In the genomic region with DNA sequence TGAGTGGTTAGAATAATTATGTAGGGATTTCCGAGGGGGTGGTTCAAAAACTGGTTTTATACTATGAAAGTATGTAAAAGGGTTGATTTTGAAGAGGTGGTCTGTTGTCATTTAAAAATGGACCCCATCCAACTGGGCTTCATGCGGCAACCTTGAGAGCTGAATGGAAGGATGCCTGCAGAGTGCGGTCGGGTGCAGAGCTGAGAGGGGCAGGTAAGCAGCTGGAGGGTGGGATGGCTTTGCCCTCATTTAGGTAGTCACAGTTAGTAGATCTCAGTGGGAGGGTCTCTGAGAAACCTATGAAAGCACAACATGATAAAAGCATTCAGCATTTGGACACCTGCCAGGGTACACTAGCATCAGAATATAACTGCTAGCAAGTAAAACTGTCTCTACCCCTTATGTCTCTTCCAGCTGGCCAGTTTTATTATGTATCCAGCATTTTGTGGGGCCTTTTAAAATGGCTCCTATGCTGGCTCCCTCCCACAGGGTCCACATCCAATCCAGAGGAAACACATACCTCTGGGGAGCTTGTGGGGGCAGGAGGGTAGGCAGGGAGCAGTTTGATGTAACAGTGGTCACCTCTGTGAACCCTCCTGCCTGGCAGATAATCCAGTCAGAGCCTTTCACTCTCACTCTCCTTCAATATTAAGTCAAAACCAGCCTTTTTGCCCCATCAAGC, we compare ENCODE assay signal across 21 cellular contexts.
DNase-seq lines count a peak whose midpoint lies in the region; ATAC-seq and TF ChIP-seq lines count a peak whose summit lies in the region.
"Had no signal": no experiment of that assay in that cellular context is flagged by ENCODE, and none has a peak within 500 bp of the region (broad histone marks: within the 10 kb centered on the region; RNA-seq: fewer than 3 reads in every experiment).

No MANE protein-coding gene starts in this region.

- no peaks in the 10 kb centered on the region for H3K27me3 Mint-ChIP-seq in WTC11 (ENCODE audit: low read depth)
- H3K27me3 Mint-ChIP-seq: T-helper 17 cell had no signal

- H3K4me1 Mint-ChIP-seq in WTC11, result peaks cover 22% of the 10 kb centered on the region
- H3K4me1 Mint-ChIP-seq: T-helper 17 cell had no signal

- no peaks in the 10 kb centered on the region for H3K36me3 Mint-ChIP-seq in WTC11

- no peak overlapping the region for H3K23ac ChIP-seq in IMR-90 (ENCODE audit: low read depth, low read length)

- CTCF ChIA-PET in IMR-90 (lab: Yijun Ruan, JAX), result no interaction called here
- CTCF ChIA-PET in WTC11 (lab: Charles Lee), result interaction anchor here (1.6 kb wide), 1 partner anchor 231 kb away, joined by 3 read pairs; no protein-coding TSS in a partner anchor

- TF ChIP-seq RAD21 in IMR-90 (IDR thresholded peaks at IDR 0.05; ENCODE audit: low read length), result no peak

- no peak overlapping the region for H2BK15ac ChIP-seq in IMR-90 (ENCODE audit: low read depth, low read length)

- WGBS in IMR-90 (ENCODE audit: extremely low coverage in 2 of 2, insufficient read length in 1 of 2), 2 experiments, result 100% methylated on average over 1 of the region's 4 CpGs

- H3K9me3 Mint-ChIP-seq in WTC11, result 0 out of 2 replicates have a peak, but pooled peaks cover 3% of the 10 kb centered on the region

- intact Hi-C loops in IMR-90 (cut with micrococcal nuclease), result no loop called here

- H3K4me2 ChIP-seq in IMR-90 (ENCODE audit: low read depth, low read length), result peak overlapping the region; percentile 36

- no peak overlapping the region for H3K4me3 ChIP-seq in IMR-90 (ENCODE audit: insufficient read depth, low read depth, low read length)
- H3K4me3 ChIP-seq: thoracic aorta had no signal

- peak overlapping the region; percentile 37; the same call in 1 of the 2 replicates for H3K18ac ChIP-seq in IMR-90 (ENCODE audit: low read depth, low read length)

- H3K9me3 ChIP-seq in IMR-90 (ENCODE audit: control insufficient read depth, insufficient read depth, low read length), result no peaks in the 10 kb centered on the region
- H3K9me3 ChIP-seq: BE2C, thoracic aorta had no signal

- in situ Hi-C loops in G401 (cut with HindIII; ENCODE audit: low sequenced_read_pairs) (no loop called here), IMR-90 (cut with MboI; ENCODE audit: low sequenced_read_pairs) (no loop called here)

- dilution Hi-C loops in IMR-90 (cut with HindIII; ENCODE audit: low sequenced_read_pairs, unreplicated experiment), result no loop called here

- ATAC-seq in IMR-90 (ENCODE audit: low read depth), result peak; percentile 21
- ATAC-seq in WTC11, result peak; percentile 74
- ATAC-seq in HG03520 (IDR thresholded peaks at IDR 0.05; ENCODE audit: unreplicated experiment), result no peak
- no peak for ATAC-seq in HG02588 (IDR thresholded peaks at IDR 0.05; ENCODE audit: unreplicated experiment)
- ATAC-seq: T-helper 17 cell had no signal

- peak overlapping the region; percentile 37 for H3K27ac Mint-ChIP-seq in WTC11
- H3K27ac Mint-ChIP-seq: T-helper 17 cell had no signal

- POLR2A ChIA-PET in IMR-90 (lab: Charles Lee; ENCODE audit: unreplicated experiment) (no interaction called here), WTC11 (lab: Charles Lee) (no interaction called here)

- peak overlapping the region; percentile 37 for H2AK9ac ChIP-seq in IMR-90 (replicated peaks; ENCODE audit: low read depth, low read length, poor library complexity)

- no peak overlapping the region for H3K9ac ChIP-seq in IMR-90 (ENCODE audit: low read depth, low read length)

- no TSS peak for BruUV-seq in IMR-90 (replicated peaks; lab: Mats Ljungman, UMichigan)

- H3K36me3 ChIP-seq in IMR-90 (ENCODE audit: control insufficient read depth, insufficient read depth, low read length), result no peaks in the 10 kb centered on the region
- H3K36me3 ChIP-seq: BE2C, thoracic aorta, WERI-Rb-1 had no signal

- H2BK20ac ChIP-seq in IMR-90 (ENCODE audit: low read depth, low read length), result peak overlapping the region; percentile 82

- TF ChIP-seq CTCF in IMR-90 (conservative IDR thresholded peaks at IDR 0.05; ENCODE audit: low read depth, low read length) (no peak), WTC11 (IDR thresholded peaks at IDR 0.05) (no peak)

- H2AK5ac ChIP-seq in IMR-90 (ENCODE audit: low read depth, low read length), result no peak overlapping the region

- H2BK5ac ChIP-seq in IMR-90 (ENCODE audit: low read depth, low read length, poor library complexity, severe bottlenecking), result no peak overlapping the region

- H4K20me1 ChIP-seq in IMR-90 (ENCODE audit: insufficient read depth, low read length), result no peaks in the 10 kb centered on the region

- DNase-seq in G401 (ENCODE audit: low spot score), result peak; percentile 55
- peak; percentile 18 for DNase-seq in IMR-90
- DNase-seq in WTC11 (ENCODE audit: low spot score), result no peak
- DNase-seq in left kidney (ENCODE audit: low read depth, low spot score), result peak; percentile 9
- DNase-seq in T-helper 9 cell, result no peak
- DNase-seq in DMS114 treated with DMSO at 0.1 percent for 48 hours (lab: John Stamatoyannopoulos, UW; ENCODE audit: unreplicated experiment), result no peak
- DNase-seq: activated CD4-positive, alpha-beta T cell treated with anti-CD3 and anti-CD28 coated beads, Interleukin-2, amount 50 U/mL, for 48 hours; activated naive CD4-positive, alpha-beta T cell treated with Interleukin-2 at 50 U/mL for 16 hours; activated T-cell treated with anti-CD3 and anti-CD28 coated beads for 4 hours; BE2C; cortex of kidney; hypothalamus; midbrain; SHP77 treated with DMSO at 0.1 percent for 48 hours; stimulated activated CD4-positive, alpha-beta T cell treated with anti-CD3 and anti-CD28 coated beads, Interleukin-12 subunit alpha, Interleukin-12 subunit beta, amount 100 ng/mL, for 4 hours; T-helper 17 cell; WERI-Rb-1 had no signal

- no peak overlapping the region; the same call in 1 of the 2 replicates for H4K91ac ChIP-seq in IMR-90 (ENCODE audit: insufficient read depth, low read depth, low read length)

- H3K27me3 ChIP-seq in IMR-90 (ENCODE audit: control insufficient read depth, insufficient read depth, low read length), result no peaks in the 10 kb centered on the region
- H3K27me3 ChIP-seq: BE2C had no signal

- H3K27ac ChIP-seq in IMR-90 (ENCODE audit: insufficient read depth, low read length), result no peak overlapping the region
- H3K27ac ChIP-seq: thoracic aorta, WERI-Rb-1 had no signal

- no peak overlapping the region for H3K56ac ChIP-seq in IMR-90 (ENCODE audit: extremely low read depth, insufficient read depth, low read length)

- H4K8ac ChIP-seq in IMR-90 (ENCODE audit: low read depth in 2 of 2, low read length in 2 of 2), result 0 out of 4 replicates have a peak overlapping the region, but pooled peaks of 1 of the 2 experiments have one; percentile 40

- peaks cover 4% of the 10 kb centered on the region for H3K4me1 ChIP-seq in IMR-90 (ENCODE audit: control insufficient read depth, insufficient read depth, low read length)

- peak overlapping the region; percentile 48; the same call in 1 of the 2 replicates for H3K4ac ChIP-seq in IMR-90 (ENCODE audit: low read depth, low read length)

- H4K5ac ChIP-seq in IMR-90 (ENCODE audit: low read depth, low read length), result peak overlapping the region; percentile 51; the same call in 1 of the 2 replicates

- no peaks in the 10 kb centered on the region for H3K79me1 ChIP-seq in IMR-90 (ENCODE audit: low read depth in 1 of 2, low read length in 2 of 2)

- no peaks in the 10 kb centered on the region for H3K9me1 ChIP-seq in IMR-90 (ENCODE audit: insufficient read depth, low read length)

- no peak overlapping the region for H3K4me3 Mint-ChIP-seq in WTC11
- H3K4me3 Mint-ChIP-seq: neural crest cell, T-helper 17 cell had no signal

- peak overlapping the region; percentile 65 for H2AFZ ChIP-seq in IMR-90 (replicated peaks; ENCODE audit: low read length, poor library complexity)

- H3K14ac ChIP-seq in IMR-90 (replicated peaks; ENCODE audit: low read depth, low read length), result peak overlapping the region; percentile 61

- peak overlapping the region; percentile 30; the same call in 1 of the 2 replicates for H2BK120ac ChIP-seq in IMR-90 (ENCODE audit: low read depth, low read length)

- no peak for TF ChIP-seq POLR2A in IMR-90 (IDR thresholded peaks at IDR 0.05; ENCODE audit: low read depth, low read length)

TF ChIP-seq in IMR-90, 13 proteins besides CTCF, POLR2A, EP300 and RAD21:
- TF ChIP-seq MXI1 (IDR thresholded peaks at IDR 0.05; ENCODE audit: borderline replicate concordance, low read depth, low read length) (no peak), CEBPB (IDR thresholded peaks at IDR 0.05; ENCODE audit: low read depth, low read length) (no peak), SMC3 (IDR thresholded peaks at IDR 0.05; ENCODE audit: low read depth, low read length) (no peak), CHD1 (IDR thresholded peaks at IDR 0.05; ENCODE audit: low read depth, low read length) (no peak)
- TF ChIP-seq, protein P1, sequence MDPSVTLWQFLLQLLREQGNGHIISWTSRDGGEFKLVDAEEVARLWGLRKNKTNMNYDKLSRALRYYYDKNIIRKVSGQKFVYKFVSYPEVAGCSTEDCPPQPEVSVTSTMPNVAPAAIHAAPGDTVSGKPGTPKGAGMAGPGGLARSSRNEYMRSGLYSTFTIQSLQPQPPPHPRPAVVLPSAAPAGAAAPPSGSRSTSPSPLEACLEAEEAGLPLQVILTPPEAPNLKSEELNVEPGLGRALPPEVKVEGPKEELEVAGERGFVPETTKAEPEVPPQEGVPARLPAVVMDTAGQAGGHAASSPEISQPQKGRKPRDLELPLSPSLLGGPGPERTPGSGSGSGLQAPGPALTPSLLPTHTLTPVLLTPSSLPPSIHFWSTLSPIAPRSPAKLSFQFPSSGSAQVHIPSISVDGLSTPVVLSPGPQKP (IDR thresholded peaks at IDR 0.05; ENCODE audit: borderline replicate concordance, low read depth, low read length), result no peak

TF ChIP-seq in WTC11, 78 proteins besides CTCF, POLR2A, EP300 and RAD21 (continues in another document):
- TF ChIP-seq KAT7 (CRISPR knock-in tag; IDR thresholded peaks at IDR 0.05; ENCODE audit: borderline replicate concordance) (no peak), GRHL2 (CRISPR knock-in tag; IDR thresholded peaks at IDR 0.05; ENCODE audit: insufficient replicate concordance, severe bottlenecking) (no peak), RORB (CRISPR knock-in tag; IDR thresholded peaks at IDR 0.05) (no peak)
- TF ChIP-seq, protein P2, sequence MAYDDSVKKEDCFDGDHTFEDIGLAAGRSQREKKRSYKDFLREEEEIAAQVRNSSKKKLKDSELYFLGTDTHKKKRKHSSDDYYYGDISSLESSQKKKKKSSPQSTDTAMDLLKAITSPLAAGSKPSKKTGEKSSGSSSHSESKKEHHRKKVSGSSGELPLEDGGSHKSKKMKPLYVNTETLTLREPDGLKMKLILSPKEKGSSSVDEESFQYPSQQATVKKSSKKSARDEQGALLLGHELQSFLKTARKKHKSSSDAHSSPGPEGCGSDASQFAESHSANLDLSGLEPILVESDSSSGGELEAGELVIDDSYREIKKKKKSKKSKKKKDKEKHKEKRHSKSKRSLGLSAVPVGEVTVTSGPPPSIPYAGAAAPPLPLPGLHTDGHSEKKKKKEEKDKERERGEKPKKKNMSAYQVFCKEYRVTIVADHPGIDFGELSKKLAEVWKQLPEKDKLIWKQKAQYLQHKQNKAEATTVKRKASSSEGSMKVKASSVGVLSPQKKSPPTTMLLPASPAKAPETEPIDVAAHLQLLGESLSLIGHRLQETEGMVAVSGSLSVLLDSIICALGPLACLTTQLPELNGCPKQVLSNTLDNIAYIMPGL (CRISPR knock-in tag; IDR thresholded peaks at IDR 0.05), result no peak

Comparison
In these comparisons a context has a peak if more than half of its experiments do, and no peak if none do; other contexts are left out.
1. DNase-seq: peak in G401 (single experiment), IMR-90 (single experiment) and left kidney (single experiment); none in WTC11 (single experiment), T-helper 9 cell (single experiment) and DMS114 treated with DMSO at 0.1 percent for 48 hours (single experiment).
2. ATAC-seq: peak in IMR-90 (single experiment) and WTC11 (single experiment); none in HG03520 (single experiment) and HG02588 (single experiment).